Comparison of ENCODE assay signal across 10 cellular contexts in genomic region chr3:58474348-58474911, GRCh38. TPM values are rescaled to one million over a fixed set of nuclear protein-coding genes. Genes with fewer than 3 reads are reported as not detected.
DNase-seq lines count a peak whose midpoint lies in the region; ATAC-seq and TF ChIP-seq lines count a peak whose summit lies in the region.
"Had no signal": no experiment of that assay in that cellular context is flagged by ENCODE, and none has a peak within 500 bp of the region (broad histone marks: within the 10 kb centered on the region; RNA-seq: fewer than 3 reads in every experiment).

No MANE protein-coding gene starts in this region.

- intact Hi-C loops in mucosa of descending colon (cut with DNase I, micrococcal nuclease), result no loop called here

- H3K9me2 ChIP-seq in DOHH2 (replicated peaks; ENCODE audit: control insufficient read depth, low read length), result no peaks in the 10 kb centered on the region

- no peaks in the 10 kb centered on the region for H3K79me2 ChIP-seq in DOHH2 (ENCODE audit: control insufficient read depth, low read length)

- H3K36me3 ChIP-seq in DOHH2 (ENCODE audit: control insufficient read depth, low read length) (no peaks in the 10 kb centered on the region), mucosa of descending colon (ENCODE audit: low read depth) (no peaks in the 10 kb centered on the region)

- H3K4me3 ChIP-seq in DOHH2 (ENCODE audit: low read length), result peak overlapping the region; percentile 41
- no peak overlapping the region for H3K4me3 ChIP-seq in mucosa of descending colon
- H3K4me3 ChIP-seq: testis had no signal

- H3K27me3 ChIP-seq in DOHH2 (ENCODE audit: control insufficient read depth, low read length), result no peaks in the 10 kb centered on the region
- H3K27me3 ChIP-seq: testis had no signal

- H3K9me3 ChIP-seq in DOHH2 (ENCODE audit: control insufficient read depth, insufficient read depth, low read length), result no peaks in the 10 kb centered on the region
- H3K9me3 ChIP-seq in mucosa of descending colon, result no peaks in the 10 kb centered on the region
- H3K9me3 ChIP-seq: testis had no signal

- no peak for TF ChIP-seq CTCF in DOHH2 (IDR thresholded peaks at IDR 0.05; ENCODE audit: low read depth, low read length, poor library complexity, severe bottlenecking)
- no peak for TF ChIP-seq CTCF in mucosa of descending colon (IDR thresholded peaks at IDR 0.05)

- H3K4me1 ChIP-seq in DOHH2 (ENCODE audit: control insufficient read depth, low read length) (peaks cover 20% of the 10 kb centered on the region), mucosa of descending colon (ENCODE audit: low read depth) (peaks cover 17% of the 10 kb centered on the region)
- H3K4me1 ChIP-seq: testis had no signal

- DNase-seq in NAMALWA (ENCODE audit: low spot score), result peak; percentile 12
- DNase-seq in UCSD-AML1 (lab: John Stamatoyannopoulos, UW; ENCODE audit: unreplicated experiment), result peak; percentile 17
- peak in 1 of 3 donors; percentile 23 for DNase-seq in mucosa of descending colon
- no peak for DNase-seq in HUDEP-2 (lab: John Stamatoyannopoulos, UW; ENCODE audit: unreplicated experiment in 76 of 76)
- DNase-seq: testis had no signal

- no peak overlapping the region for H3K27ac ChIP-seq in DOHH2 (ENCODE audit: low read depth, low read length)
- H3K27ac ChIP-seq: RWPE1, testis, VCaP had no signal

- no peaks in the 10 kb centered on the region for H4K20me1 ChIP-seq in DOHH2 (ENCODE audit: control insufficient read depth, insufficient read depth, low read depth, low read length)

- ATAC-seq in mucosa of descending colon (peak; percentile 49), HG03571 (IDR thresholded peaks at IDR 0.05; ENCODE audit: unreplicated experiment) (no peak), HG03108 (IDR thresholded peaks at IDR 0.05; ENCODE audit: unreplicated experiment) (no peak)

- H3F3A ChIP-seq in DOHH2 (ENCODE audit: control insufficient read depth, insufficient read depth), result no peaks in the 10 kb centered on the region

- peak overlapping the region; percentile 60 for H3K4me2 ChIP-seq in DOHH2 (ENCODE audit: low read length)

RNA-seq across cellular contexts. Expression of gene KCTD6, which starts 17.5 kb away (rescaled TPM):
- 10 to 100 TPM in 1 of 3 donors, 1 to 10 TPM in 2; 6.5 to 11.4 (median 8.7) TPM for total RNA-seq in mucosa of descending colon

RNA-seq across cellular contexts. Expression of gene PDHB, which starts 40.8 kb away (rescaled TPM):
- total RNA-seq in mucosa of descending colon, result 10 to 100 TPM; 65.0 to 69.6 (median 66.6) TPM

Comparison
In these comparisons a context has a peak if more than half of its experiments do, and no peak if none do; other contexts are left out.
1. DNase-seq: peak in NAMALWA (single experiment) and UCSD-AML1 (single experiment); none in HUDEP-2 (0 of 76).